In genomic region chr19:13797058-13797440, GRCh38 we compare ENCODE assay signal across 9 cellular contexts. TPM values are rescaled to one million over a fixed set of nuclear protein-coding genes. Genes with fewer than 3 reads are reported as not detected.
DNase-seq lines count a peak whose midpoint lies in the region; ATAC-seq and TF ChIP-seq lines count a peak whose summit lies in the region.
"Had no signal": no experiment of that assay in that cellular context is flagged by ENCODE, and none has a peak within 500 bp of the region (broad histone marks: within the 10 kb centered on the region; RNA-seq: fewer than 3 reads in every experiment).

No MANE protein-coding gene starts in this region.

- CTCF ChIA-PET in activated B cell treated with CpG ODN at 0.5 μM for 24 hours (lab: Charles Lee) = interaction anchor here (1.3 to 2.1 kb wide), 3 partner anchors 13 to 38 kb away, joined by 3 to 9 read pairs (median 6); partner anchors contain the start of gene MRI1

- no peaks in the 10 kb centered on the region for H3K27me3 ChIP-seq in foreskin keratinocyte
- no peaks in the 10 kb centered on the region for H3K27me3 ChIP-seq in gastrocnemius medialis

- peak overlapping the region; percentile 77 for H3K27ac Mint-ChIP-seq in activated B cell treated with CpG ODN at 0.5 μM for 24 hours

- TF ChIP-seq CTCF in activated B cell treated with CpG ODN at 0.5 μM for 24 hours (IDR thresholded peaks at IDR 0.05) (no peak), foreskin keratinocyte (conservative IDR thresholded peaks at IDR 0.05) (no peak), gastrocnemius medialis (IDR thresholded peaks at IDR 0.05 in 4 of 5, conservative IDR thresholded peaks at IDR 0.05 in 1 of 5) (no peak)

- intact Hi-C loops in activated B cell treated with CpG ODN at 0.5 μM for 24 hours (cut with micrococcal nuclease) = loop anchor here (5.0 to 10.0 kb wide), 2 partner anchors 318 to 340 kb away; partner anchors contain the start of genes ASF1B and PRKACA
- intact Hi-C loops in gastrocnemius medialis (cut with DNase I; ENCODE audit: low total_unique reads) = loop anchor here (10.0 kb wide), 1 partner anchor 208 kb away; the partner anchor contains the start of gene RFX1

- H3K27ac ChIP-seq in foreskin keratinocyte = peak overlapping the region; percentile 89
- H3K27ac ChIP-seq in gastrocnemius medialis = peak overlapping the region; percentile 79 to 96 (median 90)

- POLR2A ChIA-PET in activated B cell treated with CpG ODN at 0.5 μM for 24 hours (lab: Charles Lee) = interaction anchor here (0.9 to 2.0 kb wide), 6 partner anchors 9 to 65 kb away, joined by 3 to 11 read pairs (median 6); no protein-coding TSS in a partner anchor

- no peaks in the 10 kb centered on the region for H3K27me3 Mint-ChIP-seq in activated B cell treated with CpG ODN at 0.5 μM for 24 hours

- no peaks in the 10 kb centered on the region for H3K36me3 Mint-ChIP-seq in activated B cell treated with CpG ODN at 0.5 μM for 24 hours (ENCODE audit: low read depth)

- DNase-seq in activated B cell treated with CpG ODN at 0.5 μM for 24 hours = no peak
- no peak for DNase-seq in foreskin keratinocyte
- DNase-seq in gastrocnemius medialis = no peak
- DNase-seq in 8988T = no peak
- DNase-seq in AG20443 (ENCODE audit: low spot score) = no peak
- DNase-seq: NCI-H524 treated with DMSO at 0.1 percent for 48 hours had no signal

- in situ Hi-C loops in gastrocnemius medialis (cut with MboI; ENCODE audit: low sequenced_read_pairs in 4 of 4) = no loop called here

- no peaks in the 10 kb centered on the region for H3K9me3 Mint-ChIP-seq in activated B cell treated with CpG ODN at 0.5 μM for 24 hours

- peaks cover 27% of the 10 kb centered on the region for H3K4me1 Mint-ChIP-seq in activated B cell treated with CpG ODN at 0.5 μM for 24 hours

- TF ChIP-seq POLR2A in gastrocnemius medialis (IDR thresholded peaks at IDR 0.05) = no peak

- H3K4me3 ChIP-seq in GM08714 (ENCODE audit: low read length) (peak overlapping the region; percentile 86; the same call in 1 of the 2 replicates), gastrocnemius medialis (no peak overlapping the region)

- H3K36me3 ChIP-seq in gastrocnemius medialis = no peaks in the 10 kb centered on the region

- H3K4me3 Mint-ChIP-seq in activated B cell treated with CpG ODN at 0.5 μM for 24 hours = peak overlapping the region; percentile 83

- H3K9me3 ChIP-seq in gastrocnemius medialis = no peaks in the 10 kb centered on the region

- H3K4me1 ChIP-seq in foreskin keratinocyte (peaks cover 11% of the 10 kb centered on the region), gastrocnemius medialis (peaks cover 24 to 26% of the 10 kb centered on the region in 2 donors)

- no peak for ATAC-seq in activated B cell treated with CpG ODN at 0.5 μM for 24 hours (ENCODE audit: low read depth)
- ATAC-seq in foreskin keratinocyte = no peak
- ATAC-seq in gastrocnemius medialis = no peak
- no peak for ATAC-seq in GM18520 (IDR thresholded peaks at IDR 0.05; ENCODE audit: unreplicated experiment)
- ATAC-seq in HG03520 (IDR thresholded peaks at IDR 0.05; ENCODE audit: unreplicated experiment) = no peak

RNA-seq across cellular contexts. Expression of gene ZSWIM4, which starts 1.8 kb away (rescaled TPM):
- total RNA-seq in activated B cell treated with CpG ODN at 0.5 μM for 24 hours (8.5 and 11.2 TPM in 2 replicates), foreskin keratinocyte (4.3 and 5.6 TPM in 2 replicates), gastrocnemius medialis (1 to 10 TPM; 3.9 to 6.3 (median 5.0) TPM)
- 2.1 and 3.1 TPM in 2 replicates for polyA plus RNA-seq in foreskin keratinocyte

RNA-seq across cellular contexts. Expression of gene C19orf53, which starts 22.8 kb away (rescaled TPM):
- total RNA-seq in activated B cell treated with CpG ODN at 0.5 μM for 24 hours = 74.9 and 76.1 TPM in 2 replicates
- total RNA-seq in foreskin keratinocyte = 189 and 192 TPM in 2 replicates
- 228 and 252 TPM in 2 replicates for polyA plus RNA-seq in foreskin keratinocyte
- 100 to 1,000 TPM; 158 to 283 (median 222) TPM for total RNA-seq in gastrocnemius medialis

RNA-seq across cellular contexts. Expression of gene MRI1, which starts 32.7 kb away (rescaled TPM):
- 32.5 and 37.5 TPM in 2 replicates for total RNA-seq in activated B cell treated with CpG ODN at 0.5 μM for 24 hours
- total RNA-seq in foreskin keratinocyte = 28.3 and 34.6 TPM in 2 replicates
- polyA plus RNA-seq in foreskin keratinocyte = 17.6 and 19.0 TPM in 2 replicates
- total RNA-seq in gastrocnemius medialis = 10 to 100 TPM; 21.1 to 26.1 (median 23.4) TPM
